In the genomic region with DNA sequence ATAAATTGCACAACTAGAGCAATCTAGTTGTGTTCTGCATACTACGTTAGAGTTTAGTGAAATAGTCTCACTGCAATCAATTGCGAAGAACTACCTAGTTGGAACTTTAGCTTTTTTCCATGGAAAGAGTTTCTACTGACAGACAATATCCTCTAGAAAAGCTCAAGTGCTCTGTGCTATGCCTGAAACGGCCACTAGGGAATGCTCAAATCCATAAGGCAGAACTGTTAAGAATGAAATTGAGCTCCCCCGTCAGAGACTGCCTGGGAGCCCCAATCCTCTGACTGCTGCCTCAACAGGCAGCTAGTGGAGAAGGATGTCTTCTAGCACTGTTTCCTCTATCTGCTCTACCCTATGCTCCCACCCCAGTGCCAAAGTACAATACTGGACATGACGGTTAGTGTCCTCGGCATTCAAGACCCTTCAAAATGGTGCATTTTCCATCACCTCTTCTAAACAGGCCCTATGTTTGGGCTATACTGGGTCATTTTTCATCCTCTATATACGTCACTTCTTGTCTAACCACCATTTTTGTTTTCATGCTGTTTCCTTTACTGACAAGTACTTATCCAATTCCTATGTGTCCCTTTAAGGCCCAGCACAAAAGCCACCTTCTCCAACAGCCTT, we compare ENCODE assay signal across 8 cellular contexts. TPM values are rescaled to one million over a fixed set of nuclear protein-coding genes. Genes with fewer than 3 reads are reported as not detected.
DNase-seq lines count a peak whose midpoint lies in the region; ATAC-seq and TF ChIP-seq lines count a peak whose summit lies in the region.

No MANE protein-coding gene starts in this region.

- peaks cover 3% of the 10 kb centered on the region for H3K27me3 Mint-ChIP-seq in neural crest cell (ENCODE audit: low read depth)

- 44% methylated on average over 7 of the region's 7 CpGs for WGBS in esophagus muscularis mucosa

- DNase-seq in AML-193 (lab: John Stamatoyannopoulos, UW), result peak; percentile 51 to 60
- DNase-seq in NCI-H774 (lab: John Stamatoyannopoulos, UW), result peak; percentile 62
- DNase-seq in activated CD8-positive, alpha-beta memory T cell treated with anti-CD3 and anti-CD28 coated beads, Interleukin-2, amount 50 U/mL, for 24 hours (ENCODE audit: extremely low read depth), result peak; percentile 2
- no peak for DNase-seq in esophagus muscularis mucosa (ENCODE audit: extremely low spot score)
- peak; percentile 66 for DNase-seq in neural crest cell (ENCODE audit: low read depth, low spot score)
- DNase-seq in tibial artery, result peak; percentile 61 to 78

- no peak overlapping the region for H3K4me3 Mint-ChIP-seq in neural crest cell

- no peak overlapping the region for H3K27ac ChIP-seq in esophagus muscularis mucosa (replicated peaks in 1 of 4)
- H3K27ac ChIP-seq in tibial artery, result no peak overlapping the region

- TF ChIP-seq CTCF in esophagus muscularis mucosa (IDR thresholded peaks at IDR 0.05), result peak; percentile 58 to 80 (median 58)
- peak; percentile 80 for TF ChIP-seq CTCF in neural crest cell (conservative IDR thresholded peaks at IDR 0.05)
- peak; percentile 63 to 78 for TF ChIP-seq CTCF in tibial artery (IDR thresholded peaks at IDR 0.05)

- no peaks in the 10 kb centered on the region for H3K9me3 Mint-ChIP-seq in neural crest cell

- ATAC-seq in GM18873 (IDR thresholded peaks at IDR 0.05; ENCODE audit: low FRiP score, unreplicated experiment) (peak; percentile 80), HG03439 (IDR thresholded peaks at IDR 0.05; ENCODE audit: unreplicated experiment) (peak; percentile 80)

- no peak overlapping the region for H3K27ac Mint-ChIP-seq in neural crest cell (ENCODE audit: unreplicated experiment)

- no peak for TF ChIP-seq POLR2A in esophagus muscularis mucosa (IDR thresholded peaks at IDR 0.05; ENCODE audit: low read depth)

- no peaks in the 10 kb centered on the region for H3K36me3 Mint-ChIP-seq in neural crest cell (ENCODE audit: low read depth)

- H3K9me3 ChIP-seq in esophagus muscularis mucosa (no peaks in the 10 kb centered on the region), tibial artery (no peaks in the 10 kb centered on the region)

- H3K4me1 Mint-ChIP-seq in neural crest cell, result peaks cover 7% of the 10 kb centered on the region

- intact Hi-C loops in esophagus muscularis mucosa (cut with DNase I) (loop anchor here (5.0 kb wide), 2 partner anchors 125 to 540 kb away; a partner anchor contains a TSS), tibial artery (cut with DNase I; ENCODE audit: low total_unique reads) (loop anchor here (10.0 kb wide), 1 partner anchor 122 kb away; a partner anchor contains a TSS)

- H3K27me3 ChIP-seq in esophagus muscularis mucosa (peaks cover 0 to 6% (median 0%) of the 10 kb centered on the region in 4 donors), tibial artery (no peaks in the 10 kb centered on the region)

- no peaks in the 10 kb centered on the region for H3K4me1 ChIP-seq in esophagus muscularis mucosa
- H3K4me1 ChIP-seq in tibial artery, result peaks cover 0 to 4% (median 0%) of the 10 kb centered on the region in 4 donors

- no peak for TF ChIP-seq EP300 in esophagus muscularis mucosa (IDR thresholded peaks at IDR 0.05)

- H3K36me3 ChIP-seq in esophagus muscularis mucosa (no peaks in the 10 kb centered on the region), tibial artery (no peaks in the 10 kb centered on the region)

- H3K4me3 ChIP-seq in esophagus muscularis mucosa, result no peak overlapping the region
- H3K4me3 ChIP-seq in tibial artery, result no peak overlapping the region

RNA-seq across cellular contexts. Expression of a gene that starts 35.3 kb away (rescaled TPM):
- total RNA-seq in esophagus muscularis mucosa (not detected), neural crest cell (0.21 and 0.52 TPM in 2 replicates)
